1 cellular context compared by ENCODE assay signal in the genomic region with DNA sequence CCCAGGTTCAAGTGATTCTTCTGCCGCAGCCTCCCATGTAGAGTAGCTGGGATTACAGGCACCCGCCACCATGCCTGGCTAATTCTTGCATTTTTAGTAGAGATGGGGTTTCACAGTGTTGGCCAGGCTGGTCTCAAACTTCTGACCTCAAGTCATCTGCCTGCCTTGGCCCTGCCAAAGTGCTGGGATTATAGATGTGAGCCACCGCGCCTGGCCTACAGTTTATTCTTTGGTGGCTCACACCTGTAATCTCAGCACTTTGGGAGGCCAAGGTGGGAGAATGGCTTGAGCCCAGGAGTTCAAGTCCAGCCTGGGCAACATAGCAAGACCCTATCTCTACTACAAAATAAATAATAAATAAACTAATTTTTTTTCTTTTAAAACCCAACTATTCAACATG. TPM values are rescaled to one million over a fixed set of nuclear protein-coding genes. Genes with fewer than 3 reads are reported as not detected.
"Had no signal": no experiment of that assay in that cellular context is flagged by ENCODE, and none has a peak within 500 bp of the region (broad histone marks: within the 10 kb centered on the region; RNA-seq: fewer than 3 reads in every experiment).

No MANE protein-coding gene starts in this region.

RNA-seq across cellular contexts. Expression of a gene that starts 31.4 kb away (rescaled TPM):
- polyA plus RNA-seq: IgD-negative memory B cell had no signal
